ENCODE assay signal across 9 cellular contexts in the genomic region with DNA sequence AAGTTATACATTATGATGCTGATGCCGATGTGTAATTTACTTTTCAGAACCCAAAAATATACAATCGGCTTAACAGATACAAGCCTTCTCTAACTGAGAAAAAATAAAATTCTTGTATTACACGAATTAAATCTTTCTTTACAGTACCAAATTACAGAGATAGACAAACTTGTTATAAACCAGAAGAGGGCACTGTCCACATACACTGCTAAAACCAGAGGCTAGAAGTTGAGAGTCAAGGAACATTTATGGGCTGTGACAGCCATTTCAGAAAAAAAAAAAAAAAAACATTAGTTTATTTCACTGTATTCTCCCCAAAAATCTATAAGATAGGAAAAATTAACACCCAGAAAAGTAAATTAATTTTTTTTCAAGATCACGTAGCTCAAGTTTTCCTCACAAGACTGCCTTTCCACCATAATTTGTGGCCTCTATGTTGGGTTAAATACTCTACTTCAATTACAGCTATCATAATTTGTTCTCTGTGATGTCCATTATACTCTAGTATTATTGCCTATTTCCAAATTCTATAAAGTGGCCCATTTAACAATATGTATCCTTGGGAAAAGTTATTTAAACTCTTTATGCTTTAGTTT. TPM values are rescaled to one million over a fixed set of nuclear protein-coding genes. Genes with fewer than 3 reads are reported as not detected.
A peak's percentile ranks its signal among the peaks of the same experiment; 100 is the strongest.
DNase-seq lines count a peak whose midpoint lies in the region; ATAC-seq and TF ChIP-seq lines count a peak whose summit lies in the region.
"Had no signal": no experiment of that assay in that cellular context is flagged by ENCODE, and none has a peak within 500 bp of the region (broad histone marks: within the 10 kb centered on the region; RNA-seq: fewer than 3 reads in every experiment).

No MANE protein-coding gene starts in this region.

- intact Hi-C loops in activated CD8-positive, alpha-beta T cell treated with anti-CD3 and anti-CD28 coated beads for 36 hours (cut with micrococcal nuclease), result loop anchor here (5.0 kb wide), 1 partner anchor 295 kb away; no protein-coding TSS in a partner anchor
- intact Hi-C loops in esophagus muscularis mucosa (cut with DNase I), result loop anchor here (2.0 to 10.0 kb wide), 4 partner anchors 70 to 415 kb away; a partner anchor contains a TSS

- H3K4me2 ChIP-seq in neural cell (ENCODE audit: low read length), result no peak overlapping the region

- peaks cover 0 to 32% (median 11%) of the 10 kb centered on the region in 4 donors for H3K4me1 ChIP-seq in esophagus muscularis mucosa

- H3K4me3 ChIP-seq in esophagus muscularis mucosa (no peak overlapping the region), neural cell (ENCODE audit: low read length) (no peak overlapping the region)

- no peaks in the 10 kb centered on the region for H3K36me3 Mint-ChIP-seq in activated CD8-positive, alpha-beta T cell treated with anti-CD3 and anti-CD28 coated beads for 36 hours (ENCODE audit: low read depth)
- no peaks in the 10 kb centered on the region for H3K36me3 Mint-ChIP-seq in activated CD8-positive, alpha-beta T cell treated with anti-CD3 and anti-CD28 coated beads, Interleukin-2, amount 10 ng/mL, durations not matched to agents 7 days and 5 days (ENCODE audit: low read depth)
- no peaks in the 10 kb centered on the region for H3K36me3 Mint-ChIP-seq in activated T-helper 17 cell treated with anti-CD3 and anti-CD28 coated beads, Interleukin-2, amount 50 U/mL, for 72 hours (ENCODE audit: low read depth)

- peak; percentile 72 for TF ChIP-seq RAD21 in neural cell (conservative IDR thresholded peaks at IDR 0.05)

- TF ChIP-seq EP300 in esophagus muscularis mucosa (IDR thresholded peaks at IDR 0.05) (no peak), neural cell (conservative IDR thresholded peaks at IDR 0.05; ENCODE audit: poor library complexity, severe bottlenecking) (no peak)

- no peaks in the 10 kb centered on the region for H3K9me3 Mint-ChIP-seq in activated CD8-positive, alpha-beta T cell treated with anti-CD3 and anti-CD28 coated beads for 36 hours
- H3K9me3 Mint-ChIP-seq in activated CD8-positive, alpha-beta T cell treated with anti-CD3 and anti-CD28 coated beads, Interleukin-2, amount 10 ng/mL, durations not matched to agents 7 days and 5 days (ENCODE audit: insufficient read depth), result no peaks in the 10 kb centered on the region
- H3K9me3 Mint-ChIP-seq in activated T-helper 17 cell treated with anti-CD3 and anti-CD28 coated beads, Interleukin-2, amount 50 U/mL, for 72 hours, result no peaks in the 10 kb centered on the region
- H3K9me3 Mint-ChIP-seq: activated T-cell treated with anti-CD3 and anti-CD28 coated beads, Interleukin-2, amount 50 U/mL, for 4 hours had no signal

- no peak for ATAC-seq in activated CD8-positive, alpha-beta T cell treated with anti-CD3 and anti-CD28 coated beads for 36 hours
- no peak for ATAC-seq in activated CD8-positive, alpha-beta T cell treated with anti-CD3 and anti-CD28 coated beads, Interleukin-2, amount 10 ng/mL, durations not matched to agents 7 days and 5 days
- ATAC-seq in HG03342 (IDR thresholded peaks at IDR 0.05; ENCODE audit: unreplicated experiment), result peak; percentile 66
- no peak for ATAC-seq in activated T-helper 17 cell treated with anti-CD3 and anti-CD28 coated beads, Interleukin-2, amount 50 U/mL, for 72 hours (replicated peaks)
- no peak for ATAC-seq in GM18873 (IDR thresholded peaks at IDR 0.05; ENCODE audit: low FRiP score, unreplicated experiment)

- DNase-seq in activated CD8-positive, alpha-beta T cell treated with anti-CD3 and anti-CD28 coated beads for 36 hours, result no peak
- no peak for DNase-seq in activated CD8-positive, alpha-beta T cell treated with anti-CD3 and anti-CD28 coated beads, Interleukin-2, amount 10 ng/mL, durations not matched to agents 7 days and 5 days
- peak; percentile 84 for DNase-seq in RKO (ENCODE audit: low spot score)
- no peak for DNase-seq in esophagus muscularis mucosa (ENCODE audit: extremely low spot score)
- DNase-seq: activated T-cell treated with anti-CD3 and anti-CD28 coated beads, Interleukin-2, amount 50 U/mL, for 4 hours had no signal

- H2AFZ ChIP-seq in neural cell (ENCODE audit: low read depth, low read length), result no peak overlapping the region

- no peaks in the 10 kb centered on the region for H3K9me2 ChIP-seq in neural cell (ENCODE audit: insufficient read depth, low read length)

- peaks cover 2% of the 10 kb centered on the region for H3K4me1 Mint-ChIP-seq in activated CD8-positive, alpha-beta T cell treated with anti-CD3 and anti-CD28 coated beads for 36 hours (ENCODE audit: low read depth)
- no peaks in the 10 kb centered on the region for H3K4me1 Mint-ChIP-seq in activated CD8-positive, alpha-beta T cell treated with anti-CD3 and anti-CD28 coated beads, Interleukin-2, amount 10 ng/mL, durations not matched to agents 7 days and 5 days (ENCODE audit: low read depth)
- H3K4me1 Mint-ChIP-seq in activated T-helper 17 cell treated with anti-CD3 and anti-CD28 coated beads, Interleukin-2, amount 50 U/mL, for 72 hours, result peaks cover 5% of the 10 kb centered on the region

- no peaks in the 10 kb centered on the region for H3K79me2 ChIP-seq in neural cell (replicated peaks; ENCODE audit: insufficient read depth, low read length)

- H3K4me3 Mint-ChIP-seq in activated CD8-positive, alpha-beta T cell treated with anti-CD3 and anti-CD28 coated beads for 36 hours, result no peak overlapping the region
- H3K4me3 Mint-ChIP-seq in activated CD8-positive, alpha-beta T cell treated with anti-CD3 and anti-CD28 coated beads, Interleukin-2, amount 10 ng/mL, durations not matched to agents 7 days and 5 days, result no peak overlapping the region
- no peak overlapping the region for H3K4me3 Mint-ChIP-seq in activated T-helper 17 cell treated with anti-CD3 and anti-CD28 coated beads, Interleukin-2, amount 50 U/mL, for 72 hours
- H3K4me3 Mint-ChIP-seq: activated T-cell treated with anti-CD3 and anti-CD28 coated beads, Interleukin-2, amount 50 U/mL, for 4 hours had no signal

- WGBS in esophagus muscularis mucosa, result 48% methylated on average over 4 of the region's 4 CpGs

- no peak overlapping the region for H3K9ac ChIP-seq in neural cell (ENCODE audit: low read length)

- no peaks in the 10 kb centered on the region for H4K20me1 ChIP-seq in neural cell (ENCODE audit: insufficient read depth)

- no peaks in the 10 kb centered on the region for H3F3A ChIP-seq in neural cell (ENCODE audit: insufficient read depth, low read length, poor library complexity, severe bottlenecking)

- TF ChIP-seq POLR2A in esophagus muscularis mucosa (IDR thresholded peaks at IDR 0.05; ENCODE audit: low read depth), result no peak

- peak; percentile 67 for TF ChIP-seq CTCF in activated CD8-positive, alpha-beta T cell treated with anti-CD3 and anti-CD28 coated beads for 36 hours (IDR thresholded peaks at IDR 0.05)
- TF ChIP-seq CTCF in esophagus muscularis mucosa (IDR thresholded peaks at IDR 0.05), result peak; percentile 55 to 62 (median 59)
- TF ChIP-seq CTCF in neural cell (IDR thresholded peaks at IDR 0.05; ENCODE audit: poor library complexity, severe bottlenecking), result peak; percentile 66

- peaks cover 2% of the 10 kb centered on the region for H3K27me3 Mint-ChIP-seq in activated CD8-positive, alpha-beta T cell treated with anti-CD3 and anti-CD28 coated beads for 36 hours
- H3K27me3 Mint-ChIP-seq in activated CD8-positive, alpha-beta T cell treated with anti-CD3 and anti-CD28 coated beads, Interleukin-2, amount 10 ng/mL, durations not matched to agents 7 days and 5 days (ENCODE audit: low read depth), result peaks cover 6% of the 10 kb centered on the region
- peaks cover 7% of the 10 kb centered on the region for H3K27me3 Mint-ChIP-seq in activated T-helper 17 cell treated with anti-CD3 and anti-CD28 coated beads, Interleukin-2, amount 50 U/mL, for 72 hours

- POLR2A ChIA-PET in activated CD8-positive, alpha-beta T cell treated with anti-CD3 and anti-CD28 coated beads for 36 hours (lab: Charles Lee), result no interaction called here
- POLR2A ChIA-PET in activated CD8-positive, alpha-beta T cell treated with anti-CD3 and anti-CD28 coated beads, Interleukin-2, amount 10 ng/mL, durations not matched to agents 7 days and 5 days (lab: Charles Lee), result no interaction called here

- CTCF ChIA-PET in activated CD8-positive, alpha-beta T cell treated with anti-CD3 and anti-CD28 coated beads for 36 hours (lab: Charles Lee), result interaction anchor here (0.6 to 5.8 kb wide), 10 partner anchors 29 to 299 kb away, joined by 3 to 36 read pairs (median 5); no protein-coding TSS in a partner anchor
- CTCF ChIA-PET in activated CD8-positive, alpha-beta T cell treated with anti-CD3 and anti-CD28 coated beads, Interleukin-2, amount 10 ng/mL, durations not matched to agents 7 days and 5 days (lab: Charles Lee), result interaction anchor here (1.5 to 4.0 kb wide), 4 partner anchors 57 to 246 kb away, joined by 3 to 27 read pairs (median 11); no protein-coding TSS in a partner anchor

- H3K9me3 ChIP-seq in esophagus muscularis mucosa (no peaks in the 10 kb centered on the region), neural cell (ENCODE audit: low read length) (no peaks in the 10 kb centered on the region)

- H3K27me3 ChIP-seq in esophagus muscularis mucosa (no peaks in the 10 kb centered on the region), neural cell (ENCODE audit: insufficient read depth, low read depth, low read length) (no peaks in the 10 kb centered on the region)

- H3K36me3 ChIP-seq in esophagus muscularis mucosa (no peaks in the 10 kb centered on the region), neural cell (ENCODE audit: insufficient read depth, low read length) (no peaks in the 10 kb centered on the region)

- no peak overlapping the region for H3K27ac Mint-ChIP-seq in activated CD8-positive, alpha-beta T cell treated with anti-CD3 and anti-CD28 coated beads for 36 hours
- no peak overlapping the region for H3K27ac Mint-ChIP-seq in activated CD8-positive, alpha-beta T cell treated with anti-CD3 and anti-CD28 coated beads, Interleukin-2, amount 10 ng/mL, durations not matched to agents 7 days and 5 days
- H3K27ac Mint-ChIP-seq in activated T-helper 17 cell treated with anti-CD3 and anti-CD28 coated beads, Interleukin-2, amount 50 U/mL, for 72 hours, result no peak overlapping the region

- H3K27ac ChIP-seq in esophagus muscularis mucosa (replicated peaks in 1 of 4), result peak overlapping the region in 2 of 4 donors; percentile 38 to 41
- no peak overlapping the region for H3K27ac ChIP-seq in neural cell (ENCODE audit: low read length)

TF ChIP-seq in neural cell, 6 proteins besides CTCF, POLR2A, EP300 and RAD21:
- TF ChIP-seq MXI1 (conservative IDR thresholded peaks at IDR 0.05; ENCODE audit: poor library complexity, severe bottlenecking), result no peak
- peak; percentile 75 for TF ChIP-seq SMC3 (conservative IDR thresholded peaks at IDR 0.05; ENCODE audit: poor library complexity)

RNA-seq across cellular contexts. Expression of a gene that starts 12.0 kb away (rescaled TPM):
- not detected for total RNA-seq in activated CD8-positive, alpha-beta T cell treated with anti-CD3 and anti-CD28 coated beads for 36 hours
- not detected for total RNA-seq in activated CD8-positive, alpha-beta T cell treated with anti-CD3 and anti-CD28 coated beads, Interleukin-2, amount 10 ng/mL, durations not matched to agents 7 days and 5 days
- total RNA-seq in esophagus muscularis mucosa, result 1 to 10 TPM; 2.4 to 4.6 (median 3.7) TPM
- not detected in 2 replicates for polyA plus RNA-seq in neural cell
- not detected in 2 replicates for polyA minus RNA-seq in neural cell
- total RNA-seq in activated T-helper 17 cell treated with anti-CD3 and anti-CD28 coated beads, Interleukin-2, amount 50 U/mL, for 72 hours, result not detected
